ENCODE assay signal across 13 cellular contexts in the genomic region with DNA sequence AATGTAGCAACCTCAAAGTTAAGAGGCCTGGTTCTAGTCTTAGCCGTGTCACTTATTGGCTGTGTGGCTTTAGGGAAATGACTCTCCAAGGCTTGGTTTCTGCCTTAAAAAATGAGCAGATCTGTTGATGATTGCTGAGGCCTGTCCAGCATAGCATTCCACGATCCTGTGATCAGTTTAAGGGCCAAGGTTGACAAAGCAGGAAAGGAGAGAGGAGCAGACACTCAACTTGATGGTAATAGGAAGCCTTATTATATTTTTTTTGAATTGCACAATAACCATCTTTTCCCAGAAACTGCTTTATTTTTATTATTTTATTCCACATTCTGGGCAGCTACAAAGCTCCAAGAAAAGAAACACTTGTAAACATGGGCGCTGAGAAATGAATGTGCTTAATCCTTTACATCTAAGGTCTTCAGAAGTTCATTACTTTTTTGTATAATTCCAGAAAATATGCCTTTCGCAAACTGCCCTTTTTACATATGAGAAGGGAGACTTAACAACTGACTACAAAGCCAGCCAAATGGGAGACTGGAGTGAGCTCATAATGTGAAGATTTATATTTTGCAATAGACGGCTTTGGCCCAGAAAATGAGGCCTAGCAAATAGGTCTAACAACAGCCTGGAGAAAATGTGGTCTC.
DNase-seq lines count a peak whose midpoint lies in the region; ATAC-seq, FAIRE-seq and TF ChIP-seq lines count a peak whose summit lies in the region.
"Had no signal": no experiment of that assay in that cellular context is flagged by ENCODE, and none has a peak within 500 bp of the region (broad histone marks: within the 10 kb centered on the region; RNA-seq: fewer than 3 reads in every experiment).

No MANE protein-coding gene starts in this region.

- intact Hi-C loops in pancreas (cut with DNase I): loop anchor here in 1 of 3 donors (10.0 kb wide), 1 partner anchor 127 kb away; no protein-coding TSS in a partner anchor
- intact Hi-C loops in upper lobe of right lung (cut with DNase I): no loop called here

- peaks cover 37% of the 10 kb centered on the region for H3K4me1 ChIP-seq in SJCRH30
- H3K4me1 ChIP-seq in gastroesophageal sphincter: peaks cover 6 to 57% (median 11%) of the 10 kb centered on the region in 3 donors
- H3K4me1 ChIP-seq in pancreas: no peaks in the 10 kb centered on the region
- H3K4me1 ChIP-seq in upper lobe of right lung: peaks cover 17% of the 10 kb centered on the region

- H3K27ac Mint-ChIP-seq in chondrocyte (ENCODE audit: unreplicated experiment): no peak overlapping the region
- H3K27ac Mint-ChIP-seq: activated B cell treated with CpG ODN at 0.5 μM for 24 hours had no signal

- no peaks in the 10 kb centered on the region for H3K27me3 ChIP-seq in SJCRH30
- no peaks in the 10 kb centered on the region for H3K27me3 ChIP-seq in gastroesophageal sphincter
- no peaks in the 10 kb centered on the region for H3K27me3 ChIP-seq in pancreas
- H3K27me3 ChIP-seq in upper lobe of right lung: no peaks in the 10 kb centered on the region

- peak; percentile 91 for ATAC-seq in gastroesophageal sphincter
- peak in 3 of 4 donors; percentile 28 to 61 (median 60) for ATAC-seq in pancreas
- ATAC-seq in upper lobe of right lung: peak; percentile 63
- ATAC-seq in GM18505 (IDR thresholded peaks at IDR 0.05; ENCODE audit: unreplicated experiment): no peak

- TF ChIP-seq CTCF in gastroesophageal sphincter (IDR thresholded peaks at IDR 0.05): no peak
- TF ChIP-seq CTCF in pancreas (IDR thresholded peaks at IDR 0.05): no peak
- TF ChIP-seq CTCF in upper lobe of right lung (IDR thresholded peaks at IDR 0.05): no peak
- no peak for TF ChIP-seq CTCF in GM13977 (IDR thresholded peaks at IDR 0.05; ENCODE audit: extremely low read depth, insufficient read depth, missing control alignments)
- no peak for TF ChIP-seq CTCF in chondrocyte (IDR thresholded peaks at IDR 0.05)

- H3K27ac ChIP-seq in SJCRH30: peak overlapping the region; percentile 95; the same call in 1 of the 2 replicates
- H3K27ac ChIP-seq in gastroesophageal sphincter: peak overlapping the region; percentile 60 to 81 (median 77)
- H3K27ac ChIP-seq in pancreas: peak overlapping the region in 2 of 4 donors; percentile 7 to 10
- H3K27ac ChIP-seq in upper lobe of right lung: peak overlapping the region; percentile 72
- no peak overlapping the region for H3K27ac ChIP-seq in substantia nigra (ENCODE audit: low read depth, low read length, poor library complexity, severe bottlenecking)

- peaks cover 7% of the 10 kb centered on the region for H3K27me3 Mint-ChIP-seq in chondrocyte (ENCODE audit: low read depth)
- H3K27me3 Mint-ChIP-seq: activated B cell treated with CpG ODN at 0.5 μM for 24 hours had no signal

- no peak overlapping the region for H3K4me3 Mint-ChIP-seq in chondrocyte (ENCODE audit: unreplicated experiment)
- H3K4me3 Mint-ChIP-seq: activated B cell treated with CpG ODN at 0.5 μM for 24 hours, neural crest cell had no signal

- WGBS in gastroesophageal sphincter (ENCODE audit: low coverage in 1 of 2), 2 donors: 26 to 47% methylated on average over 5 of the region's 5 CpGs
- WGBS in pancreas, 2 donors: 80 to 85% methylated on average over 5 of the region's 5 CpGs

- no peaks in the 10 kb centered on the region for H3K4me1 Mint-ChIP-seq in chondrocyte (ENCODE audit: low read depth)
- H3K4me1 Mint-ChIP-seq: activated B cell treated with CpG ODN at 0.5 μM for 24 hours, neural crest cell had no signal

- TF ChIP-seq EP300 in gastroesophageal sphincter (IDR thresholded peaks at IDR 0.05): no peak

- FAIRE-seq in pancreas (lab: Jason Lieb, UNC): no peak
- FAIRE-seq: H54 had no signal

- in situ Hi-C loops in GM13977 (cut with MboI; ENCODE audit: low pct_unique_long_range_greater_than_20kb, low sequenced_read_pairs, unreplicated experiment): no loop called here

- TF ChIP-seq POLR2A in gastroesophageal sphincter (IDR thresholded peaks at IDR 0.05): no peak
- TF ChIP-seq POLR2A in GM18505 (IDR thresholded peaks at IDR 0.05; ENCODE audit: borderline replicate concordance, extremely low read depth, insufficient read depth, insufficient read length): no peak

- no peaks in the 10 kb centered on the region for H3K36me3 ChIP-seq in SJCRH30
- H3K36me3 ChIP-seq in gastroesophageal sphincter: no peaks in the 10 kb centered on the region
- H3K36me3 ChIP-seq in pancreas: no peaks in the 10 kb centered on the region
- no peaks in the 10 kb centered on the region for H3K36me3 ChIP-seq in upper lobe of right lung

- DNase-seq in SJCRH30 (no peak), pancreas (no peak), upper lobe of right lung (no peak), GM13977 (ENCODE audit: low spot score) (no peak), chondrocyte (ENCODE audit: low spot score) (no peak), substantia nigra (lab: John Stamatoyannopoulos, UW) (no peak)
- DNase-seq: activated B cell treated with CpG ODN at 0.5 μM for 24 hours; activated T-cell treated with anti-CD3 and anti-CD28 coated beads, Interleukin-2, amount 50 U/mL, for 1 hour; stimulated activated naive CD4-positive, alpha-beta T cell treated with Interleukin-2 at 50 U/mL for 16 hours had no signal

- H3K36me3 Mint-ChIP-seq in chondrocyte (ENCODE audit: low read depth): no peaks in the 10 kb centered on the region

- no peaks in the 10 kb centered on the region for H3K9me3 Mint-ChIP-seq in chondrocyte (ENCODE audit: low read depth)
- H3K9me3 Mint-ChIP-seq: activated B cell treated with CpG ODN at 0.5 μM for 24 hours, neural crest cell had no signal

- H3K4me3 ChIP-seq in SJCRH30: no peak overlapping the region
- H3K4me3 ChIP-seq in gastroesophageal sphincter: no peak overlapping the region
- H3K4me3 ChIP-seq in pancreas: no peak overlapping the region
- no peak overlapping the region for H3K4me3 ChIP-seq in upper lobe of right lung

- no peaks in the 10 kb centered on the region for H3K9me3 ChIP-seq in SJCRH30 (replicated peaks)
- no peaks in the 10 kb centered on the region for H3K9me3 ChIP-seq in gastroesophageal sphincter
- H3K9me3 ChIP-seq in pancreas: no peaks in the 10 kb centered on the region
- H3K9me3 ChIP-seq in upper lobe of right lung: no peaks in the 10 kb centered on the region
